ENCODE assay signal across 8 cellular contexts in the genomic region with DNA sequence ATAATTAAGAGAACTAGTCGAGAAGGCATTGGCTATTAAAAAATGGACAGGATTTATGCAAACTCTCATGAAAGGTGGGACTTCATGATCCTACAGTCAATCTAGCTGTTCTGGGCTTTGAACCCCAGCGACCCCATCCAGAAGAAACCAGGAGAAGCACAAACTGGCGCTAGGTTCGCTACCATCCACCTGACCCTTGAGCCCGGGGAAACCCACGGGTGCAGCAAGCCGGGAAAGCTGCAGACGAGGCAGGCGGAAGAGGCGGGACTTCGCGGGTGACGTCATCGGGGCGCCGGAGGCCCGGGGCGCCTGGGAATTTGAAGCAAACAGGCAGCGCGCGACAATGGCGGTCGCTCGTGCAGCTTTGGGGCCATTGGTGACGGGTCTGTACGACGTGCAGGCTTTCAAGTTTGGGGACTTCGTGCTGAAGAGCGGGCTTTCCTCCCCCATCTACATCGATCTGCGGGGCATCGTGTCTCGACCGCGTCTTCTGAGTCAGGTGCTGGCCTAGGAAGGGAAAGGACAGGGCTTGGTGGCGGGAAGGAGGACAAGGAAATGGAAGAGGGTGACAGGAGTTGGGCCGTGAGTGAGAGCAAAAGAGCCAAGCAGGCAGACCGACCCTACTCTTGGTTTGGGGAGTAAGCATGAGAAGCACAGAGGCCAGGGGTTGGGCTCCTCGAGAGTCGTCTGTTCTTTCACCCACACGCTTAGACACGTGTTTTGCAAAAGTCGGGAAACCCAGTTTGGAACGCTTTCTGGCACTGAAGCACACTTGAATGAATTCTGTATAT. TPM values are rescaled to one million over a fixed set of nuclear protein-coding genes. Genes with fewer than 3 reads are reported as not detected.
DNase-seq lines count a peak whose midpoint lies in the region; ATAC-seq, FAIRE-seq and TF ChIP-seq lines count a peak whose summit lies in the region.

A gene (plus strand): TSS at position 324 of the 791 bp plus-strand sequence. CDS start 20 bp downstream, at position 344.

- POLR2A ChIA-PET in Caco-2 (lab: Charles Lee) (interaction anchor here (1.0 kb wide), 1 partner anchor 31 kb away, joined by 7 read pairs; no protein-coding TSS in a partner anchor), endothelial cell of umbilical vein (lab: Charles Lee) (no interaction called here)

- no peaks in the 10 kb centered on the region for H3K9me3 Mint-ChIP-seq in Caco-2 (ENCODE audit: unreplicated experiment)

- H3K4me1 ChIP-seq in Caco-2 (0 out of 2 replicates have a peak, but pooled peaks cover 7% of the 10 kb centered on the region), HUES48 (ENCODE audit: control insufficient read depth, insufficient read depth, low read length) (peaks cover 4% of the 10 kb centered on the region), NT2/D1 (ENCODE audit: insufficient read depth, insufficient read length) (no peaks in the 10 kb centered on the region), endothelial cell of umbilical vein (ENCODE audit: control insufficient read depth, extremely low read depth, insufficient read depth, low read length) (peaks cover 18% of the 10 kb centered on the region)

- no peaks in the 10 kb centered on the region for H3K36me3 ChIP-seq in Caco-2 (ENCODE audit: control insufficient read depth, insufficient read depth, low read length)
- H3K36me3 ChIP-seq in HUES48 (ENCODE audit: control insufficient read depth, insufficient read depth, low read length) = peaks cover 28% of the 10 kb centered on the region
- H3K36me3 ChIP-seq in NT2/D1 (ENCODE audit: insufficient read depth, insufficient read length, low read length) = peaks cover 37% of the 10 kb centered on the region
- H3K36me3 ChIP-seq in endothelial cell of umbilical vein (ENCODE audit: control insufficient read depth in 2 of 2, extremely low read depth in 1 of 2, insufficient read depth in 2 of 2, low read length in 2 of 2) = peaks cover 0 to 3% of the 10 kb centered on the region in 2 experiments

- H3K27ac Mint-ChIP-seq in Caco-2 (ENCODE audit: unreplicated experiment) = peak within 1 kb of the TSS; percentile 99

- H4K20me1 ChIP-seq in endothelial cell of umbilical vein (replicated peaks; ENCODE audit: control insufficient read depth, extremely low read depth, insufficient read depth, low read length) = no peaks in the 10 kb centered on the region

- H3K9ac ChIP-seq in HUES48 (ENCODE audit: low read depth, low read length) (peak within 1 kb of the TSS; percentile 98), NT2/D1 (ENCODE audit: insufficient read length, low read depth) (peak within 1 kb of the TSS; percentile 100), endothelial cell of umbilical vein (replicated peaks; ENCODE audit: extremely low read depth, insufficient read depth, low read length) (peak within 1 kb of the TSS; percentile 87)

- DNase-seq in Caco-2 (peak; percentile 92 to 95), NT2/D1 (ENCODE audit: low read depth, low spot score) (peak; percentile 65), endothelial cell of umbilical vein (ENCODE audit: low read depth, low spot score) (peak; percentile 86), midbrain (lab: John Stamatoyannopoulos, UW) (peak; percentile 90)
- DNase-seq in activated CD8-positive, alpha-beta memory T cell treated with anti-CD3 and anti-CD28 coated beads, Interleukin-2, amount 50 U/mL, for 24 hours (ENCODE audit: extremely low read depth) = peak; percentile 82
- DNase-seq in stimulated activated CD8-positive, alpha-beta memory T cell treated with anti-CD3 and anti-CD28 coated beads, Interleukin-2, amount 100 ng/mL, for 1 hour (ENCODE audit: low read depth in 2 of 2) = peak; percentile 86 to 88

- H2AFZ ChIP-seq in endothelial cell of umbilical vein (ENCODE audit: low read depth, low read length) = peak within 1 kb of the TSS; percentile 85

- no peaks in the 10 kb centered on the region for H3K4me1 Mint-ChIP-seq in Caco-2 (ENCODE audit: low read depth, unreplicated experiment)

- CTCF ChIA-PET in Caco-2 (lab: Charles Lee) = interaction anchor here (0.6 to 1.6 kb wide), 3 partner anchors 18 to 165 kb away, joined by 4 read pairs; no protein-coding TSS in a partner anchor
- CTCF ChIA-PET in endothelial cell of umbilical vein (lab: Charles Lee) = interaction anchor here (1.0 to 2.0 kb wide), 3 partner anchors 30 to 171 kb away, joined by 3 to 7 read pairs (median 6); no protein-coding TSS in a partner anchor

- peak; percentile 87 for FAIRE-seq in endothelial cell of umbilical vein (lab: Jason Lieb, UNC)

- H3K27ac ChIP-seq in HUES48 (ENCODE audit: low read depth, low read length) (peak within 1 kb of the TSS; percentile 84), endothelial cell of umbilical vein (ENCODE audit: insufficient read depth, low read depth, low read length) (peak within 1 kb of the TSS; percentile 54)

- H3K36me3 Mint-ChIP-seq in Caco-2 (ENCODE audit: insufficient read depth, unreplicated experiment) = peaks cover 33% of the 10 kb centered on the region

- H3K4me3 ChIP-seq in Caco-2 (ENCODE audit: low read depth, low read length) (peak within 1 kb of the TSS; percentile 86), HUES48 (ENCODE audit: low read depth, low read length) (peak within 1 kb of the TSS; percentile 98), NT2/D1 (ENCODE audit: insufficient read length, low read depth) (peak within 1 kb of the TSS; percentile 100), endothelial cell of umbilical vein (replicated peaks in 1 of 3; ENCODE audit: insufficient read depth in 1 of 3, low read depth in 1 of 3, low read length in 3 of 3) (peak within 1 kb of the TSS; percentile 14 to 80 (median 79))

- H3K79me2 ChIP-seq in endothelial cell of umbilical vein (ENCODE audit: control insufficient read depth, insufficient read depth, low read length) = peaks cover 41% of the 10 kb centered on the region

- H3K27me3 ChIP-seq in Caco-2 (replicated peaks; ENCODE audit: control insufficient read depth, insufficient read depth, low read length) (no peaks in the 10 kb centered on the region), HUES48 (ENCODE audit: control insufficient read depth, insufficient read depth, low read length) (peaks cover 6% of the 10 kb centered on the region), NT2/D1 (ENCODE audit: insufficient read depth, insufficient read length) (no peaks in the 10 kb centered on the region), endothelial cell of umbilical vein (ENCODE audit: control insufficient read depth in 2 of 2, insufficient read depth in 2 of 2, low read length in 2 of 2) (peaks cover 4 to 20% of the 10 kb centered on the region in 2 experiments)

- peak within 1 kb of the TSS; percentile 95 for H3K4me3 Mint-ChIP-seq in Caco-2 (ENCODE audit: unreplicated experiment)

- peak within 1 kb of the TSS; percentile 90 for H3K4me2 ChIP-seq in endothelial cell of umbilical vein (ENCODE audit: insufficient read depth, low read length)

- H3K9me3 ChIP-seq in Caco-2 (no peaks in the 10 kb centered on the region), HUES48 (ENCODE audit: control insufficient read depth, insufficient read depth, low read length) (no peaks in the 10 kb centered on the region), NT2/D1 (ENCODE audit: insufficient read depth, low read length) (no peaks in the 10 kb centered on the region), endothelial cell of umbilical vein (replicated peaks; ENCODE audit: control insufficient read depth, insufficient read depth, low read length) (no peaks in the 10 kb centered on the region)

- dilution Hi-C loops in endothelial cell of umbilical vein (cut with MboI; ENCODE audit: extremely low pct_ligation_motif_present, low sequenced_read_pairs) = no loop called here

- TF ChIP-seq POLR2A in endothelial cell of umbilical vein (IDR thresholded peaks at IDR 0.05; ENCODE audit: low read depth, low read length) = peak; percentile 96

- ATAC-seq in GM21381 (IDR thresholded peaks at IDR 0.05; ENCODE audit: unreplicated experiment) = peak; percentile 97

- TF ChIP-seq CTCF in Caco-2 (IDR thresholded peaks at IDR 0.05; ENCODE audit: insufficient read depth in 1 of 2, low read depth in 1 of 2, low read length in 1 of 2, severe bottlenecking in 1 of 2, unreplicated experiment in 1 of 2) (no peak), endothelial cell of umbilical vein (IDR thresholded peaks at IDR 0.05; ENCODE audit: extremely low read depth in 1 of 2, insufficient read depth in 1 of 2, low read depth in 1 of 2, low read length in 2 of 2) (no peak)

- intact Hi-C loops in Caco-2 (cut with micrococcal nuclease; ENCODE audit: unreplicated experiment) = loop anchor here (2.0 kb wide), 1 partner anchor 42 kb away; no protein-coding TSS in a partner anchor
- intact Hi-C loops in endothelial cell of umbilical vein (cut with micrococcal nuclease) = no loop called here

- H3K27me3 Mint-ChIP-seq in Caco-2 (ENCODE audit: insufficient read depth, unreplicated experiment) = no peaks in the 10 kb centered on the region

- BruUV-seq in Caco-2 (replicated peaks; lab: Mats Ljungman, UMichigan) (TSS peak; percentile 55), endothelial cell of umbilical vein (replicated peaks; lab: Mats Ljungman, UMichigan) (no TSS peak)

- no peaks in the 10 kb centered on the region for H3K9me1 ChIP-seq in endothelial cell of umbilical vein (replicated peaks; ENCODE audit: control insufficient read depth, extremely low read depth, insufficient read depth, low read length)

TF ChIP-seq in endothelial cell of umbilical vein, 7 proteins besides CTCF, POLR2A, EP300 and RAD21 (continues in another document):
- TF ChIP-seq POLR2AphosphoS5 (IDR thresholded peaks at IDR 0.05; ENCODE audit: insufficient read depth, low read depth, low read length) (peak; percentile 96), GATA2 (IDR thresholded peaks at IDR 0.05; ENCODE audit: insufficient read depth, insufficient read length, low read depth, low read length) (no peak), JUN (IDR thresholded peaks at IDR 0.05; ENCODE audit: borderline replicate concordance, insufficient read depth, insufficient read length, low read depth) (peak; percentile 68), FOS (IDR thresholded peaks at IDR 0.05; ENCODE audit: borderline replicate concordance, insufficient read depth, low read length) (no peak), MYC (IDR thresholded peaks at IDR 0.05; ENCODE audit: low read depth, low read length) (peak; percentile 33)
- TF ChIP-seq, protein P1, sequence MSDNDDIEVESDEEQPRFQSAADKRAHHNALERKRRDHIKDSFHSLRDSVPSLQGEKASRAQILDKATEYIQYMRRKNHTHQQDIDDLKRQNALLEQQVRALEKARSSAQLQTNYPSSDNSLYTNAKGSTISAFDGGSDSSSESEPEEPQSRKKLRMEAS (IDR thresholded peaks at IDR 0.05; ENCODE audit: insufficient read depth, insufficient read length) = peak; percentile 26

RNA-seq across cellular contexts. Expression of the gene that starts here (rescaled TPM):
- total RNA-seq in Caco-2 (2022) (59.3 and 62.9 TPM in 2 replicates), endothelial cell of umbilical vein (41.9 and 50.2 TPM in 2 replicates)
- polyA plus RNA-seq in endothelial cell of umbilical vein = 21.5 and 38.6 TPM in 2 replicates
- polyA plus RNA-seq in endothelial cell of umbilical vein (2011; cell fraction: cytosol; rRNA removed) = 32.4 and 35.7 TPM in 2 replicates
- polyA plus RNA-seq in endothelial cell of umbilical vein (2011; cell fraction: nucleus; rRNA removed) = 19.1 and 27.0 TPM in 2 replicates
- 29.0 and 36.5 TPM in 2 replicates for polyA plus RNA-seq in endothelial cell of umbilical vein (2012)
- 21.2 and 22.3 TPM in 2 replicates for polyA minus RNA-seq in endothelial cell of umbilical vein
- 118 TPM for polyA minus RNA-seq in endothelial cell of umbilical vein (2011; cell fraction: cytosol; rRNA and poly(A)+ RNA removed)
- 6.8 and 10.1 TPM in 2 replicates for polyA minus RNA-seq in endothelial cell of umbilical vein (2011; cell fraction: nucleus; rRNA and poly(A)+ RNA removed)

Comparison
In these comparisons a context has a peak if more than half of its experiments do, and no peak if none do; other contexts are left out.
1. Peak in every context shown above with its lines: DNase-seq, ATAC-seq, H3K4me3 ChIP-seq and H3K27ac ChIP-seq.